Comparison of ENCODE assay signal across 26 cellular contexts in genomic region chr19:37926711-37927110, GRCh38. TPM values are rescaled to one million over a fixed set of nuclear protein-coding genes. Genes with fewer than 3 reads are reported as not detected.
"Had no signal": no experiment of that assay in that cellular context is flagged by ENCODE, and none has a peak within 500 bp of the region (broad histone marks: within the 10 kb centered on the region; RNA-seq: fewer than 3 reads in every experiment).

No MANE protein-coding gene starts in this region.

- H3K36me3 ChIP-seq: lower lobe of right lung, transverse colon had no signal

- H3K4me1 ChIP-seq: lower lobe of right lung had no signal

- H3K4me3 ChIP-seq: lower lobe of right lung, transverse colon had no signal

- H3K27me3 Mint-ChIP-seq: stimulated activated naive CD8-positive, alpha-beta T cell treated with anti-CD3 and anti-CD28 coated beads, Interleukin-15, Interleukin-2, amounts not matched to agents 100 ng/mL and 50 ng/mL, for 24 hours had no signal

- ATAC-seq: activated CD4-positive, CD25-positive, alpha-beta regulatory T cell treated with anti-CD3 and anti-CD28 coated beads, Interleukin-2, amount 50 U/mL, for 24 hours; activated T-cell treated with anti-CD3 and anti-CD28 coated beads, Interleukin-2, amount 50 U/mL, for 72 hours; foreskin keratinocyte; left colon; lower lobe of right lung had no signal

- H3K9me3 Mint-ChIP-seq: activated T-cell treated with anti-CD3 and anti-CD28 coated beads, Interleukin-2, amount 50 U/mL, for 72 hours; nephron; stimulated activated naive CD8-positive, alpha-beta T cell treated with anti-CD3 and anti-CD28 coated beads, Interleukin-15, Interleukin-2, amounts not matched to agents 100 ng/mL and 50 ng/mL, for 24 hours; T-helper 1 cell treated with Interleukin-12 subunit alpha and Interleukin-12 subunit beta and Interleukin-4 antibody, amounts not matched to agents 30 μg/mL and 1 μg/mL, for 36 hours had no signal

- H3K27ac ChIP-seq: brain microvascular endothelial cell, foreskin keratinocyte, lower lobe of right lung, transverse colon had no signal

- H3K9me3 ChIP-seq: lower lobe of right lung, transverse colon had no signal

- H3K4me3 Mint-ChIP-seq: activated T-cell treated with anti-CD3 and anti-CD28 coated beads, Interleukin-2, amount 50 U/mL, for 72 hours; mesothelial cell of epicardium; nephron; stimulated activated naive CD8-positive, alpha-beta T cell treated with anti-CD3 and anti-CD28 coated beads, Interleukin-15, Interleukin-2, amounts not matched to agents 100 ng/mL and 50 ng/mL, for 24 hours; T-helper 1 cell treated with Interleukin-12 subunit alpha and Interleukin-12 subunit beta and Interleukin-4 antibody, amounts not matched to agents 30 μg/mL and 1 μg/mL, for 36 hours had no signal

- DNase-seq: activated CD4-positive, alpha-beta T cell treated with anti-CD3 and anti-CD28 coated beads, Interleukin-2, amount 50 U/mL, for 1 hour; activated effector memory CD4-positive, alpha-beta T cell treated with anti-CD3 and anti-CD28 coated beads, Interleukin-2, amount 50 U/mL, for 16 hours; activated naive CD4-positive, alpha-beta T cell treated with anti-CD3 and anti-CD28 coated beads, Interleukin-2, amount 50 U/mL, for 16 hours; activated T-cell treated with anti-CD3 and anti-CD28 coated beads, Interleukin-2, amount 50 U/mL, for 72 hours; aorta; brain microvascular endothelial cell; central memory CD4-positive, alpha-beta T cell; foreskin keratinocyte; glutamatergic neuron; hippocampal formation; islet precursor cell; left colon; lower lobe of right lung; nucleus accumbens; stimulated activated CD4-positive, alpha-beta T cell treated with anti-CD3 and anti-CD28 coated beads, Interleukin-12 subunit alpha, Interleukin-12 subunit beta, amount 100 ng/mL, for 4 hours; stimulated activated CD4-positive, alpha-beta T cell treated with anti-CD3 and anti-CD28 coated beads, Interleukin-2, amount 100 ng/mL, for 24 hours; transverse colon had no signal

- FAIRE-seq: colon had no signal

- H3K27ac Mint-ChIP-seq: activated T-cell treated with anti-CD3 and anti-CD28 coated beads, Interleukin-2, amount 50 U/mL, for 72 hours; mesothelial cell of epicardium; nephron; stimulated activated naive CD8-positive, alpha-beta T cell treated with anti-CD3 and anti-CD28 coated beads, Interleukin-15, Interleukin-2, amounts not matched to agents 100 ng/mL and 50 ng/mL, for 24 hours; T-helper 1 cell treated with Interleukin-12 subunit alpha and Interleukin-12 subunit beta and Interleukin-4 antibody, amounts not matched to agents 30 μg/mL and 1 μg/mL, for 36 hours had no signal

- H3K27me3 ChIP-seq: brain microvascular endothelial cell, foreskin keratinocyte, transverse colon had no signal

RNA-seq across cellular contexts. Expression of gene WDR87, which starts 20.3 kb away (rescaled TPM):
- total RNA-seq: activated CD8-positive, alpha-beta memory T cell treated with anti-CD3 and anti-CD28 coated beads for 36 hours; activated T-cell treated with anti-CD3 and anti-CD28 coated beads, Interleukin-2, amount 50 U/mL, for 72 hours; aorta; epithelial cell of proximal tubule; fibroblast of lung; foreskin keratinocyte; left colon; lower lobe of right lung; mesothelial cell of epicardium; transverse colon had no signal
- polyA plus RNA-seq: aorta, fibroblast of lung, foreskin keratinocyte had no signal
